In genomic region chr1:220086261-220086686, GRCh38 we compare ENCODE assay signal across 8 cellular contexts. TPM values are rescaled to one million over a fixed set of nuclear protein-coding genes. Genes with fewer than 3 reads are reported as not detected.
DNase-seq lines count a peak whose midpoint lies in the region; ATAC-seq and TF ChIP-seq lines count a peak whose summit lies in the region.
"Not testable (repeated sequence)": the region's sequence is repeated elsewhere in the genome, so short reads cannot be mapped to it uniquely, and the experiment has no call there.

No MANE protein-coding gene starts in this region.

- H3K4me1 ChIP-seq in OCI-LY1 (ENCODE audit: insufficient read depth, low read length, severe bottlenecking) (peaks cover 16% of the 10 kb centered on the region), spleen (peaks cover 0 to 50% (median 25%) of the 10 kb centered on the region in 6 donors)

- TF ChIP-seq POLR2A in spleen (IDR thresholded peaks at IDR 0.05) = not testable (repeated sequence)

- not testable (repeated sequence) for DNase-seq in GM10248 (ENCODE audit: extremely low spot score); spleen
- DNase-seq in ecto neural progenitor cell (ENCODE audit: low spot score) = peak; percentile 49

- H3K4me3 ChIP-seq in OCI-LY1 (ENCODE audit: low read depth, low read length, poor library complexity, severe bottlenecking) = peak overlapping the region; percentile 23
- H3K4me3 ChIP-seq in spleen = not testable (repeated sequence)

- peak overlapping the region; percentile 6 for H3K4me2 ChIP-seq in OCI-LY1 (ENCODE audit: low read length)

- intact Hi-C loops in spleen (cut with DNase I; ENCODE audit: low total_unique reads) = not testable (repeated sequence)

- H3K36me3 ChIP-seq in OCI-LY1 (ENCODE audit: insufficient read depth, low read length) (peaks cover 21% of the 10 kb centered on the region), spleen (peaks cover 0 to 22% (median 0%) of the 10 kb centered on the region in 6 donors)

- not testable (repeated sequence) for H3K9me3 ChIP-seq in OCI-LY1 (ENCODE audit: low read length); spleen

- 79 to 89% (median 83%) methylated on average over 15 of the region's 15 CpGs for WGBS in spleen, 5 donors

- POLR2A ChIA-PET in GM10248 (lab: Yijun Ruan, JAX) = not testable (repeated sequence)

- peak overlapping the region; percentile 64 for H3K27ac ChIP-seq in OCI-LY1 (ENCODE audit: low read depth, low read length, poor library complexity, severe bottlenecking)
- not testable (repeated sequence) for H3K27ac ChIP-seq in spleen

- CTCF ChIA-PET in GM10248 (lab: Yijun Ruan, JAX) = interaction anchor here (1.0 to 3.5 kb wide), 8 partner anchors 11 to 97 kb away, joined by 3 to 8 read pairs (median 4); no protein-coding TSS in a partner anchor

- not testable (repeated sequence) for H3F3A ChIP-seq in OCI-LY1 (ENCODE audit: insufficient read depth, low read length)

- H3K9me2 ChIP-seq in OCI-LY1 (ENCODE audit: low read depth, low read length) = not testable (repeated sequence)

- H3K9ac ChIP-seq in OCI-LY1 (ENCODE audit: low read length) = not testable (repeated sequence)

- peak; percentile 57 for TF ChIP-seq CTCF in GM10248 (IDR thresholded peaks at IDR 0.05; ENCODE audit: control extremely low read depth, extremely low read depth, low read depth, missing control alignments)
- TF ChIP-seq CTCF in OCI-LY1 (IDR thresholded peaks at IDR 0.05; ENCODE audit: low read length) = peak; percentile 52; the same call in 1 of the 2 replicates
- peak in 6 of 11 experiments; percentile 15 to 50 (median 39) for TF ChIP-seq CTCF in spleen (IDR thresholded peaks at IDR 0.05 in 8 of 11, conservative IDR thresholded peaks at IDR 0.05 in 3 of 11)

- peak; percentile 42 for ATAC-seq in GM18873 (IDR thresholded peaks at IDR 0.05; ENCODE audit: low FRiP score, unreplicated experiment)
- ATAC-seq in GM21447 (IDR thresholded peaks at IDR 0.05; ENCODE audit: unreplicated experiment) = peak; percentile 41
- ATAC-seq in HG02763 (IDR thresholded peaks at IDR 0.05; ENCODE audit: unreplicated experiment) = peak; percentile 45
- peak; percentile 61 for ATAC-seq in HG03354 (IDR thresholded peaks at IDR 0.05; ENCODE audit: poor library complexity, severe bottlenecking, unreplicated experiment)

- H3K27me3 ChIP-seq in OCI-LY1 (ENCODE audit: insufficient read depth, low read length); spleen (replicated peaks in 1 of 7): not testable (repeated sequence)

- peaks cover 14% of the 10 kb centered on the region for H3K79me2 ChIP-seq in OCI-LY1 (ENCODE audit: insufficient read depth, low read length)

- not testable (repeated sequence) for H2AFZ ChIP-seq in OCI-LY1 (ENCODE audit: low read length)

- not testable (repeated sequence) for H4K20me1 ChIP-seq in OCI-LY1 (ENCODE audit: insufficient read depth, low read length)

RNA-seq across cellular contexts. Expression of gene BPNT1, which starts 3.3 kb away (rescaled TPM):
- 10 to 100 TPM; 15.9 to 25.8 (median 19.9) TPM for total RNA-seq in spleen
- polyA plus RNA-seq in spleen = 10 to 100 TPM; 15.3 to 25.5 (median 16.3) TPM

RNA-seq across cellular contexts. Expression of gene IARS2, which starts 7.7 kb away (rescaled TPM):
- 10 to 100 TPM; 38.7 to 52.8 (median 41.6) TPM for total RNA-seq in spleen
- polyA plus RNA-seq in spleen = 10 to 100 TPM; 16.0 to 25.2 (median 20.1) TPM

RNA-seq across cellular contexts. Expression of gene EPRS1, which starts 40.0 kb away (rescaled TPM):
- 10 to 100 TPM; 50.8 to 72.2 (median 59.6) TPM for total RNA-seq in spleen
- 10 to 100 TPM; 34.6 to 42.8 (median 36.9) TPM for polyA plus RNA-seq in spleen
